ENCODE assay signal across 8 cellular contexts in genomic region chr20:34514897-34515483, GRCh38. TPM values are rescaled to one million over a fixed set of nuclear protein-coding genes. Genes with fewer than 3 reads are reported as not detected.
A peak's percentile ranks its signal among the peaks of the same experiment; 100 is the strongest.
DNase-seq lines count a peak whose midpoint lies in the region; ATAC-seq, FAIRE-seq and TF ChIP-seq lines count a peak whose summit lies in the region.

No MANE protein-coding gene starts in this region.

- H3K9me3 ChIP-seq in mammary epithelial cell (replicated peaks; ENCODE audit: insufficient read depth, low read length) (no peaks in the 10 kb centered on the region), mononuclear cell (ENCODE audit: low read depth, low read length) (no peaks in the 10 kb centered on the region)

- 11% methylated on average over 19 of the region's 19 CpGs for WGBS in mammary epithelial cell (ENCODE audit: low coverage, missing lambda C conversion rate)

- H3K9ac ChIP-seq in mammary epithelial cell (ENCODE audit: insufficient read depth, low read length), result peak overlapping the region; percentile 73

- H3K4me2 ChIP-seq in mammary epithelial cell (ENCODE audit: insufficient read depth, low read depth, low read length), result peak overlapping the region; percentile 85

- H2AFZ ChIP-seq in mammary epithelial cell (ENCODE audit: low read depth, low read length), result peak overlapping the region; percentile 43

- FAIRE-seq in GM19239 (lab: Jason Lieb, UNC), result no peak

- in situ Hi-C loops in mammary epithelial cell (cut with MboI; ENCODE audit: low sequenced_read_pairs in 2 of 2), result loop anchor here in 1 of 2 donors (25.0 kb wide), 1 partner anchor 203 kb away; the partner anchor contains the start of gene AHCY

- TF ChIP-seq CTCF in 22Rv1 (IDR thresholded peaks at IDR 0.05) (no peak), HL-60 (IDR thresholded peaks at IDR 0.05; ENCODE audit: insufficient read depth, low read length) (no peak), mammary epithelial cell (conservative IDR thresholded peaks at IDR 0.05 in 1 of 2, IDR thresholded peaks at IDR 0.05 in 1 of 2; ENCODE audit: extremely low read depth in 1 of 2, insufficient read depth in 1 of 2, low read depth in 1 of 2, low read length in 2 of 2) (no peak)

- no TSS peak for BruUV-seq in mammary epithelial cell (replicated peaks; lab: Mats Ljungman, UMichigan)

- peaks cover 20% of the 10 kb centered on the region for H3K36me3 ChIP-seq in mammary epithelial cell (ENCODE audit: insufficient read depth, low read length)

- no peak for ATAC-seq in HG03378 (IDR thresholded peaks at IDR 0.05; ENCODE audit: unreplicated experiment)
- ATAC-seq in HG02571 (IDR thresholded peaks at IDR 0.05; ENCODE audit: unreplicated experiment), result no peak

- intact Hi-C loops in mammary epithelial cell (cut with micrococcal nuclease), result loop anchor here (1.0 kb wide), 1 partner anchor 212 kb away; the partner anchor contains the start of gene AHCY

- H3K27ac ChIP-seq in 22Rv1, result peak overlapping the region; percentile 96
- peak overlapping the region; percentile 80 for H3K27ac ChIP-seq in HL-60 (replicated peaks)
- peak overlapping the region; percentile 73 for H3K27ac ChIP-seq in mammary epithelial cell (ENCODE audit: insufficient read depth, low read depth, low read length)

- dilution Hi-C loops in mammary epithelial cell (cut with HindIII; ENCODE audit: low sequenced_read_pairs), result loop anchor here (5.0 kb wide), 1 partner anchor 58 kb away; no protein-coding TSS in a partner anchor

- H3K79me2 ChIP-seq in mammary epithelial cell (ENCODE audit: insufficient read depth, low read length), result peaks cover 42% of the 10 kb centered on the region

- no peaks in the 10 kb centered on the region for H4K20me1 ChIP-seq in mammary epithelial cell (ENCODE audit: insufficient read depth, low read length)

- H3K4me3 ChIP-seq in HL-60 (replicated peaks; ENCODE audit: insufficient read depth, low read length), result peak overlapping the region; percentile 93
- H3K4me3 ChIP-seq in mammary epithelial cell (replicated peaks in 1 of 3; ENCODE audit: insufficient read depth in 1 of 3, low read depth in 2 of 3, low read length in 3 of 3), result peak overlapping the region; percentile 63 to 89 (median 85)
- H3K4me3 ChIP-seq in mononuclear cell (ENCODE audit: low read length), result peak overlapping the region; percentile 82

- H3K4me1 ChIP-seq in mammary epithelial cell (ENCODE audit: insufficient read depth, low read length) (peaks cover 20% of the 10 kb centered on the region), mononuclear cell (ENCODE audit: insufficient read depth, low read length) (peaks cover 26% of the 10 kb centered on the region)

- CTCF ChIA-PET in mammary epithelial cell (lab: Charles Lee; ENCODE audit: low non-redundant PET), result interaction anchor here (0.5 kb wide), 1 partner anchor 255 kb away, joined by 3 read pairs; no protein-coding TSS in a partner anchor

- H3K27me3 ChIP-seq in HL-60 (ENCODE audit: insufficient read depth, poor library complexity, severe bottlenecking), result no peaks in the 10 kb centered on the region
- H3K27me3 ChIP-seq in mammary epithelial cell (ENCODE audit: insufficient read depth, low read length), result no peaks in the 10 kb centered on the region
- H3K27me3 ChIP-seq in mononuclear cell (ENCODE audit: insufficient read depth, low read length), result no peaks in the 10 kb centered on the region

- no peak for DNase-seq in HL-60 (ENCODE audit: low read depth in 1 of 2, low spot score in 1 of 2)
- DNase-seq in mammary epithelial cell, result no peak
- DNase-seq in GM19239 (ENCODE audit: insufficient read length, low spot score), result no peak
- no peak for DNase-seq in NCI-H1930 (lab: John Stamatoyannopoulos, UW)

RNA-seq across cellular contexts. Expression of gene DYNLRB1, which starts 1.2 kb away (rescaled TPM):
- total RNA-seq in mammary epithelial cell, result 10 to 100 TPM; 55.5 to 95.6 TPM
- 230 TPM for polyA plus RNA-seq in mammary epithelial cell
- 158 TPM for polyA minus RNA-seq in mammary epithelial cell
- 48.3 TPM for total RNA-seq in mononuclear cell

RNA-seq across cellular contexts. Expression of gene MAP1LC3A, which starts 43.5 kb away (rescaled TPM):
- 10 to 100 TPM in 1 of 2 donors, 1 to 10 TPM in 1; 9.4 to 18.5 TPM for total RNA-seq in mammary epithelial cell
- polyA plus RNA-seq in mammary epithelial cell, result 2.5 TPM
- polyA minus RNA-seq in mammary epithelial cell, result not detected
- total RNA-seq in mononuclear cell, result 3.4 TPM
